Comparison of ENCODE assay signal across 9 cellular contexts in genomic region chr14:60561845-60562746, GRCh38. TPM values are rescaled to one million over a fixed set of nuclear protein-coding genes. Genes with fewer than 3 reads are reported as not detected.
DNase-seq lines count a peak whose midpoint lies in the region; ATAC-seq, FAIRE-seq and TF ChIP-seq lines count a peak whose summit lies in the region.
"Had no signal": no experiment of that assay in that cellular context is flagged by ENCODE, and none has a peak within 500 bp of the region (broad histone marks: within the 10 kb centered on the region; RNA-seq: fewer than 3 reads in every experiment).

No MANE protein-coding gene starts in this region.

- H3K27me3 ChIP-seq in OCI-LY3 (ENCODE audit: low read depth, low read length) (no peaks in the 10 kb centered on the region; the same call in 1 of the 2 replicates), bronchial epithelial cell (ENCODE audit: control insufficient read depth, insufficient read depth, low read length) (no peaks in the 10 kb centered on the region), left lung (no peaks in the 10 kb centered on the region), transverse colon (no peaks in the 10 kb centered on the region)

- no peaks in the 10 kb centered on the region for H3K79me2 ChIP-seq in OCI-LY3 (ENCODE audit: low read length)

- in situ Hi-C loops in transverse colon (cut with MboI; ENCODE audit: low pct_ligation_motif_present in 1 of 4, low pct_unique_long_range_greater_than_20kb in 1 of 4, low sequenced_read_pairs in 3 of 4), result loop anchor here in 1 of 4 donors (25.0 kb wide), 2 partner anchors 200 to 375 kb away; no protein-coding TSS in a partner anchor

- H3K4me2 ChIP-seq in OCI-LY3 (ENCODE audit: low read length), result no peak overlapping the region

- H3K9me3 ChIP-seq in OCI-LY3 (ENCODE audit: insufficient read depth, low read length), result no peaks in the 10 kb centered on the region
- H3K9me3 ChIP-seq in left lung, result no peaks in the 10 kb centered on the region
- no peaks in the 10 kb centered on the region for H3K9me3 ChIP-seq in transverse colon

- peak; percentile 77 for FAIRE-seq in bronchial epithelial cell (lab: Jason Lieb, UNC)

- ATAC-seq in GM21515 (IDR thresholded peaks at IDR 0.05; ENCODE audit: unreplicated experiment), result peak; percentile 83
- peak; percentile 92 for ATAC-seq in left lung

- H3K9ac ChIP-seq in OCI-LY3 (ENCODE audit: low read length), result no peak overlapping the region

- WGBS in transverse colon (ENCODE audit: low coverage in 1 of 2), 2 donors, result 31 to 39% methylated on average over 5 to 7 of the region's 7 CpGs

- H3K4me1 ChIP-seq in OCI-LY3 (ENCODE audit: low read length) (peaks cover 12% of the 10 kb centered on the region), left lung (no peaks in the 10 kb centered on the region), transverse colon (no peaks in the 10 kb centered on the region)

- intact Hi-C loops in left lung (cut with DNase I), result no loop called here
- intact Hi-C loops in transverse colon (cut with DNase I; ENCODE audit: low total_unique reads), result loop anchor here (10.0 kb wide), 1 partner anchor 207 kb away; no protein-coding TSS in a partner anchor

- DNase-seq in EL, result peak; percentile 56
- DNase-seq in Jurkat, Clone E6-1 (ENCODE audit: low read depth, low spot score), result peak; percentile 69
- DNase-seq in bronchial epithelial cell (ENCODE audit: low read depth), result peak; percentile 63
- no peak for DNase-seq in left lung
- peak; percentile 11 for DNase-seq in transverse colon
- no peak for DNase-seq in activated effector memory CD4-positive, alpha-beta T cell treated with Interleukin-2 at 50 U/mL for 16 hours

- TF ChIP-seq CTCF in OCI-LY3 (IDR thresholded peaks at IDR 0.05; ENCODE audit: low read depth, low read length), result peak; percentile 89
- TF ChIP-seq CTCF in bronchial epithelial cell (IDR thresholded peaks at IDR 0.05; ENCODE audit: insufficient read depth, low read length, severe bottlenecking), result peak; percentile 83
- peak; percentile 26 to 44 for TF ChIP-seq CTCF in left lung (IDR thresholded peaks at IDR 0.05)
- peak; percentile 16 to 37 (median 30) for TF ChIP-seq CTCF in transverse colon (IDR thresholded peaks at IDR 0.05)

- TF ChIP-seq POLR2A in transverse colon (IDR thresholded peaks at IDR 0.05), result no peak

- H3K4me3 ChIP-seq in Jurkat, Clone E6-1 (ENCODE audit: low read length), result no peak overlapping the region
- no peak overlapping the region for H3K4me3 ChIP-seq in OCI-LY3 (ENCODE audit: low read length)
- H3K4me3 ChIP-seq in bronchial epithelial cell (ENCODE audit: low read depth, low read length), result no peak overlapping the region
- H3K4me3 ChIP-seq in left lung, result no peak overlapping the region
- no peak overlapping the region for H3K4me3 ChIP-seq in transverse colon

- H3K27ac ChIP-seq in OCI-LY3 (ENCODE audit: low read length) (no peak overlapping the region), left lung (no peak overlapping the region), transverse colon (no peak overlapping the region)

- TF ChIP-seq EP300 in transverse colon (IDR thresholded peaks at IDR 0.05; ENCODE audit: low read depth), result no peak

- no peak overlapping the region for H2AFZ ChIP-seq in OCI-LY3 (ENCODE audit: low read depth, low read length)

- H4K20me1 ChIP-seq in OCI-LY3 (ENCODE audit: insufficient read depth, low read length), result no peaks in the 10 kb centered on the region

- H3K36me3 ChIP-seq in OCI-LY3 (replicated peaks; ENCODE audit: low read depth, low read length), result no peaks in the 10 kb centered on the region
- no peaks in the 10 kb centered on the region for H3K36me3 ChIP-seq in bronchial epithelial cell (ENCODE audit: control insufficient read depth, insufficient read depth, low read length)
- H3K36me3 ChIP-seq in left lung, result no peaks in the 10 kb centered on the region
- no peaks in the 10 kb centered on the region for H3K36me3 ChIP-seq in transverse colon

RNA-seq across cellular contexts. Expression of gene SIX6, which starts 53.1 kb away (rescaled TPM):
- polyA plus RNA-seq in Jurkat, Clone E6-1 (2012; ENCODE audit: insufficient read depth, insufficient read length), result 14.8 TPM
- total RNA-seq in bronchial epithelial cell, result not detected in 2 replicates
- not detected for total RNA-seq in left lung
- total RNA-seq in transverse colon, result not detected
- total RNA-seq: activated naive CD4-positive, alpha-beta T cell treated with anti-CD3 and anti-CD28 coated beads, Interleukin-2, amount 50 U/mL, for 72 hours had no signal

Comparison
In these comparisons a context has a peak if more than half of its experiments do, and no peak if none do; other contexts are left out.
1. DNase-seq: peak in EL (single experiment), Jurkat, Clone E6-1 (single experiment), bronchial epithelial cell (single experiment) and transverse colon (single experiment); none in left lung (0 of 2) and activated effector memory CD4-positive, alpha-beta T cell treated with Interleukin-2 at 50 U/mL for 16 hours (single experiment).
2. CTCF ChIP-seq: peak in every context shown above with its lines; median percentile 89 in OCI-LY3; 83 in bronchial epithelial cell; 35 in left lung; 30 in transverse colon.